1 cellular context compared by ENCODE assay signal in the genomic region with DNA sequence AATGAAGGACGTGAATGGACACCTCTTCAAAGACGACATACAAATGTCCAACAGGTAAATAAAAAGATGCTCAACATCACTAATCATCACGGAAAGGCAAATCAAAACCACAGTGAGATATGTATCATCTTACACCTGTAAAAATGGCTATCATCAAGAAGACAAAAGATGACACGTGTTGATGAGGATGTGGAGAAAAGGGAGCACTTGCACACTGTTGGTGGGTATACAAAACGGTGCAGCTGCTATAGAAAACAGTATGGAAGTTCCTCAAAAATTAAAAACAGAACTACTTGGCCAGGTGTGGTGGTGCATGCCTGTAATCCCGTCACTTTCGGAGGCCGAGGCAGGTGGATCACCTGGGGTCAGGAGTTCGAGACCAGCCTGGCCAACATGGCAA.
TF ChIP-seq lines count a peak whose summit lies in the region.

No MANE protein-coding gene starts in this region.

TF ChIP-seq in HEK293T, 16 proteins besides CTCF, POLR2A, EP300 and RAD21 (continued from another document):
- TF ChIP-seq, protein P1, sequence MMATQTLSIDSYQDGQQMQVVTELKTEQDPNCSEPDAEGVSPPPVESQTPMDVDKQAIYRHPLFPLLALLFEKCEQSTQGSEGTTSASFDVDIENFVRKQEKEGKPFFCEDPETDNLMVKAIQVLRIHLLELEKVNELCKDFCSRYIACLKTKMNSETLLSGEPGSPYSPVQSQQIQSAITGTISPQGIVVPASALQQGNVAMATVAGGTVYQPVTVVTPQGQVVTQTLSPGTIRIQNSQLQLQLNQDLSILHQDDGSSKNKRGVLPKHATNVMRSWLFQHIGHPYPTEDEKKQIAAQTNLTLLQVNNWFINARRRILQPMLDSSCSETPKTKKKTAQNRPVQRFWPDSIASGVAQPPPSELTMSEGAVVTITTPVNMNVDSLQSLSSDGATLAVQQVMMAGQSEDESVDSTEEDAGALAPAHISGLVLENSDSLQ (IDR thresholded peaks at IDR 0.05) = no peak
- TF ChIP-seq SP1 (IDR thresholded peaks at IDR 0.05) = no peak
- no peak for TF ChIP-seq FOXK2 (IDR thresholded peaks at IDR 0.05)
- no peak for TF ChIP-seq BHLHE40 (IDR thresholded peaks at IDR 0.05; ENCODE audit: borderline replicate concordance)
- TF ChIP-seq ZNF384 (IDR thresholded peaks at IDR 0.05) = no peak
- TF ChIP-seq CTBP1 (IDR thresholded peaks at IDR 0.05; ENCODE audit: borderline replicate concordance) = no peak
- no peak for TF ChIP-seq TARDBP (IDR thresholded peaks at IDR 0.05)
- no peak for TF ChIP-seq HDGF (IDR thresholded peaks at IDR 0.05; ENCODE audit: borderline replicate concordance)
- TF ChIP-seq ELF4 (IDR thresholded peaks at IDR 0.05) = no peak
